Comparison of ENCODE assay signal across 9 cellular contexts in genomic region chr1:50873458-50874187, GRCh38.
DNase-seq lines count a peak whose midpoint lies in the region; ATAC-seq and TF ChIP-seq lines count a peak whose summit lies in the region.
"Had no signal": no experiment of that assay in that cellular context is flagged by ENCODE, and none has a peak within 500 bp of the region (broad histone marks: within the 10 kb centered on the region; RNA-seq: fewer than 3 reads in every experiment).

No MANE protein-coding gene starts in this region.

- TF ChIP-seq CTCF in BJ (IDR thresholded peaks at IDR 0.05; ENCODE audit: insufficient read depth, low read depth, low read length) (peak; percentile 51), neural crest cell (conservative IDR thresholded peaks at IDR 0.05) (peak; percentile 80), upper lobe of left lung (IDR thresholded peaks at IDR 0.05) (peak in 5 of 6 experiments; percentile 29 to 46 (median 38))

- CTCF ChIA-PET in BJ (lab: Yijun Ruan, JAX): interaction anchor here (0.6 to 3.7 kb wide), 4 partner anchors 9 to 318 kb away, joined by 3 to 11 read pairs (median 4); no protein-coding TSS in a partner anchor
- CTCF ChIA-PET in activated CD8-positive, alpha-beta T cell treated with anti-CD3 and anti-CD28 coated beads, Interleukin-2, amount 10 ng/mL, durations not matched to agents 7 days and 5 days (lab: Charles Lee): interaction anchor here (0.6 to 3.2 kb wide), 22 partner anchors 9 to 418 kb away, joined by 3 to 18 read pairs (median 3); no protein-coding TSS in a partner anchor

- H3K9me3 Mint-ChIP-seq in activated CD8-positive, alpha-beta T cell treated with anti-CD3 and anti-CD28 coated beads, Interleukin-2, amount 10 ng/mL, durations not matched to agents 7 days and 5 days (ENCODE audit: insufficient read depth): no peaks in the 10 kb centered on the region
- H3K9me3 Mint-ChIP-seq in neural crest cell: no peaks in the 10 kb centered on the region

- H3K27ac Mint-ChIP-seq in activated CD8-positive, alpha-beta T cell treated with anti-CD3 and anti-CD28 coated beads, Interleukin-2, amount 10 ng/mL, durations not matched to agents 7 days and 5 days: no peak overlapping the region
- H3K27ac Mint-ChIP-seq in neural crest cell (ENCODE audit: unreplicated experiment): peak overlapping the region; percentile 59
- H3K27ac Mint-ChIP-seq: activated naive CD8-positive, alpha-beta T cell had no signal

- H3K4me3 Mint-ChIP-seq in activated CD8-positive, alpha-beta T cell treated with anti-CD3 and anti-CD28 coated beads, Interleukin-2, amount 10 ng/mL, durations not matched to agents 7 days and 5 days: no peak overlapping the region
- H3K4me3 Mint-ChIP-seq in neural crest cell: peak overlapping the region; percentile 82
- H3K4me3 Mint-ChIP-seq: activated naive CD8-positive, alpha-beta T cell had no signal

- no peak for TF ChIP-seq EP300 in upper lobe of left lung (IDR thresholded peaks at IDR 0.05)

- H3K27me3 ChIP-seq in BJ (ENCODE audit: control insufficient read depth, insufficient read depth, low read length): no peaks in the 10 kb centered on the region
- H3K27me3 ChIP-seq in upper lobe of left lung: no peaks in the 10 kb centered on the region

- H3K36me3 Mint-ChIP-seq in activated CD8-positive, alpha-beta T cell treated with anti-CD3 and anti-CD28 coated beads, Interleukin-2, amount 10 ng/mL, durations not matched to agents 7 days and 5 days (ENCODE audit: low read depth): peaks cover 10% of the 10 kb centered on the region
- no peaks in the 10 kb centered on the region for H3K36me3 Mint-ChIP-seq in neural crest cell (ENCODE audit: low read depth)

- no peaks in the 10 kb centered on the region for H3K4me1 Mint-ChIP-seq in activated CD8-positive, alpha-beta T cell treated with anti-CD3 and anti-CD28 coated beads, Interleukin-2, amount 10 ng/mL, durations not matched to agents 7 days and 5 days (ENCODE audit: low read depth)
- H3K4me1 Mint-ChIP-seq in neural crest cell: peaks cover 6% of the 10 kb centered on the region

- no peaks in the 10 kb centered on the region for H3K9me3 ChIP-seq in upper lobe of left lung

- no peaks in the 10 kb centered on the region for H3K36me3 ChIP-seq in BJ (ENCODE audit: control insufficient read depth, insufficient read depth, low read length)
- H3K36me3 ChIP-seq in upper lobe of left lung: no peaks in the 10 kb centered on the region

- TF ChIP-seq POLR2A in upper lobe of left lung (IDR thresholded peaks at IDR 0.05): no peak

- no peaks in the 10 kb centered on the region for H3K4me1 ChIP-seq in upper lobe of left lung

- DNase-seq in BJ (ENCODE audit: low read depth) (peak; percentile 4), NCI-H748 treated with DMSO at 0.1 percent for 48 hours (lab: John Stamatoyannopoulos, UW) (peak; percentile 46), neural crest cell (ENCODE audit: low read depth, low spot score) (peak; percentile 67), upper lobe of left lung (peak in 1 of 2 donors; percentile 38)
- peak; percentile 79 for DNase-seq in activated CD8-positive, alpha-beta T cell treated with anti-CD3 and anti-CD28 coated beads, Interleukin-2, amount 10 ng/mL, durations not matched to agents 7 days and 5 days

- H3K4me3 ChIP-seq in BJ (ENCODE audit: low read depth, low read length) (no peak overlapping the region), upper lobe of left lung (peak overlapping the region in 1 of 4 donors; percentile 15)

- WGBS in upper lobe of left lung, 2 donors: 79 to 83% methylated on average over 5 of the region's 5 CpGs

- H3K27ac ChIP-seq in upper lobe of left lung: no peak overlapping the region

- H3K27me3 Mint-ChIP-seq in activated CD8-positive, alpha-beta T cell treated with anti-CD3 and anti-CD28 coated beads, Interleukin-2, amount 10 ng/mL, durations not matched to agents 7 days and 5 days (ENCODE audit: low read depth): no peaks in the 10 kb centered on the region
- no peaks in the 10 kb centered on the region for H3K27me3 Mint-ChIP-seq in neural crest cell (ENCODE audit: low read depth)
- H3K27me3 Mint-ChIP-seq: activated naive CD8-positive, alpha-beta T cell had no signal

- ATAC-seq in GM18870 (IDR thresholded peaks at IDR 0.05; ENCODE audit: unreplicated experiment) (peak; percentile 95), HG03064 (IDR thresholded peaks at IDR 0.05; ENCODE audit: low read depth, unreplicated experiment) (peak; percentile 95), esophagus mucosa (peak; percentile 88), upper lobe of left lung (ENCODE audit: low FRiP score in 2 of 2) (peak in 1 of 2 donors; percentile 80)
- peak; percentile 73 for ATAC-seq in activated CD8-positive, alpha-beta T cell treated with anti-CD3 and anti-CD28 coated beads, Interleukin-2, amount 10 ng/mL, durations not matched to agents 7 days and 5 days

- POLR2A ChIA-PET in BJ (lab: Charles Lee): no interaction called here
- POLR2A ChIA-PET in activated CD8-positive, alpha-beta T cell treated with anti-CD3 and anti-CD28 coated beads, Interleukin-2, amount 10 ng/mL, durations not matched to agents 7 days and 5 days (lab: Charles Lee): interaction anchor here (0.7 kb wide), 1 partner anchor 95 kb away, joined by 3 read pairs; no protein-coding TSS in a partner anchor
